Comparison of ENCODE assay signal across 1 cellular context in genomic region chr16:84819644-84820304, GRCh38.
TF ChIP-seq lines count a peak whose summit lies in the region.

CRISPLD2 (plus strand) TSS chr16:84819985; CDS start chr16:84838496, 18,511 bp downstream.

TF ChIP-seq in HepG2, 621 proteins besides CTCF, POLR2A, EP300 and RAD21 (continued from another document and continues in another):
- TF ChIP-seq ZBTB14 (CRISPR knock-in tag; IDR thresholded peaks at IDR 0.05) (no peak), HINFP (CRISPR knock-in tag; IDR thresholded peaks at IDR 0.05; ENCODE audit: low read depth) (no peak), POLR2AphosphoS2 (IDR thresholded peaks at IDR 0.05; ENCODE audit: low read depth, low read length) (no peak), THAP9 (CRISPR knock-in tag; IDR thresholded peaks at IDR 0.05; ENCODE audit: borderline replicate concordance) (peak; percentile 25; the same call in 1 of the 2 replicates), KLF12 (CRISPR knock-in tag; IDR thresholded peaks at IDR 0.05; ENCODE audit: borderline replicate concordance) (no peak), PHB2 (IDR thresholded peaks at IDR 0.05; ENCODE audit: partially characterized antibody) (no peak), TBP (CRISPR knock-in tag; IDR thresholded peaks at IDR 0.05) (no peak), HOXA3 (CRISPR knock-in tag; IDR thresholded peaks at IDR 0.05) (no peak; the same call in 1 of the 2 replicates), ZKSCAN5 (CRISPR knock-in tag; IDR thresholded peaks at IDR 0.05) (no peak), HHEX (CRISPR knock-in tag; IDR thresholded peaks at IDR 0.05) (no peak), KLF16 (CRISPR knock-in tag; IDR thresholded peaks at IDR 0.05) (peak in 1 of 2 experiments; percentile 50; a peak in 1 of 4 replicates), HMGXB3 (CRISPR knock-in tag; IDR thresholded peaks at IDR 0.05; ENCODE audit: borderline replicate concordance) (no peak), ZNF660 (CRISPR knock-in tag; IDR thresholded peaks at IDR 0.05; ENCODE audit: borderline replicate concordance, low read depth) (no peak), ATF7 (IDR thresholded peaks at IDR 0.05) (no peak), ATF7 (CRISPR knock-in tag; IDR thresholded peaks at IDR 0.05) (peak; percentile 24; the same call in 1 of the 2 replicates), ZNF33B (CRISPR knock-in tag; IDR thresholded peaks at IDR 0.05) (no peak), ZNF639 (CRISPR knock-in tag; conservative IDR thresholded peaks at IDR 0.05) (no peak), TOPORS (CRISPR knock-in tag; IDR thresholded peaks at IDR 0.05) (0 out of 2 replicates have a peak, but pooled peaks have one; percentile 21), SRSF9 (IDR thresholded peaks at IDR 0.05; ENCODE audit: borderline replicate concordance, insufficient read depth, low read depth, low read length, poor library complexity, severe bottlenecking) (no peak), ZNF724P (CRISPR knock-in tag; IDR thresholded peaks at IDR 0.05; ENCODE audit: borderline replicate concordance) (peak; percentile 63; the same call in 1 of the 2 replicates), AHR (CRISPR knock-in tag; IDR thresholded peaks at IDR 0.05) (0 out of 2 replicates have a peak, but pooled peaks have one; percentile 19), ZFP37 (CRISPR knock-in tag; IDR thresholded peaks at IDR 0.05; ENCODE audit: borderline replicate concordance) (no peak), ZNF709 (CRISPR knock-in tag; IDR thresholded peaks at IDR 0.05) (0 out of 2 replicates have a peak, but pooled peaks have one; percentile 70), TP53 (CRISPR knock-in tag; conservative IDR thresholded peaks at IDR 0.05) (no peak), RORA (CRISPR knock-in tag; IDR thresholded peaks at IDR 0.05) (no peak), FOXK2 (IDR thresholded peaks at IDR 0.05) (no peak), ZNF253 (CRISPR knock-in tag; IDR thresholded peaks at IDR 0.05; ENCODE audit: borderline replicate concordance) (no peak), MAFF (IDR thresholded peaks at IDR 0.05; ENCODE audit: low read depth, low read length) (no peak), ZNF747 (CRISPR knock-in tag; IDR thresholded peaks at IDR 0.05; ENCODE audit: borderline replicate concordance) (peak; percentile 47; the same call in 1 of the 2 replicates), TAF1 (CRISPR knock-in tag; IDR thresholded peaks at IDR 0.05) (peak; percentile 67; the same call in 1 of the 2 replicates), STAT6 (CRISPR knock-in tag; IDR thresholded peaks at IDR 0.05; ENCODE audit: borderline replicate concordance) (no peak), GPN1 (CRISPR knock-in tag; IDR thresholded peaks at IDR 0.05; ENCODE audit: borderline replicate concordance) (no peak)
- TF ChIP-seq, protein P1, sequence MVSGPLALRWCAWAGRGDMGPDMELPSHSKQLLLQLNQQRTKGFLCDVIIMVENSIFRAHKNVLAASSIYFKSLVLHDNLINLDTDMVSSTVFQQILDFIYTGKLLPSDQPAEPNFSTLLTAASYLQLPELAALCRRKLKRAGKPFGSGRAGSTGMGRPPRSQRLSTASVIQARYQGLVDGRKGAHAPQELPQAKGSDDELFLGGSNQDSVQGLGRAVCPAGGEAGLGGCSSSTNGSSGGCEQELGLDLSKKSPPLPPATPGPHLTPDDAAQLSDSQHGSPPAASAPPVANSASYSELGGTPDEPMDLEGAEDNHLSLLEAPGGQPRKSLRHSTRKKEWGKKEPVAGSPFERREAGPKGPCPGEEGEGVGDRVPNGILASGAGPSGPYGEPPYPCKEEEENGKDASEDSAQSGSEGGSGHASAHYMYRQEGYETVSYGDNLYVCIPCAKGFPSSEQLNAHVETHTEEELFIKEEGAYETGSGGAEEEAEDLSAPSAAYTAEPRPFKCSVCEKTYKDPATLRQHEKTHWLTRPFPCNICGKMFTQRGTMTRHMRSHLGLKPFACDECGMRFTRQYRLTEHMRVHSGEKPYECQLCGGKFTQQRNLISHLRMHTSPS (CRISPR knock-in tag; IDR thresholded peaks at IDR 0.05; ENCODE audit: low read depth), result peak; percentile 13; the same call in 1 of the 2 replicates
- TF ChIP-seq, protein P2, sequence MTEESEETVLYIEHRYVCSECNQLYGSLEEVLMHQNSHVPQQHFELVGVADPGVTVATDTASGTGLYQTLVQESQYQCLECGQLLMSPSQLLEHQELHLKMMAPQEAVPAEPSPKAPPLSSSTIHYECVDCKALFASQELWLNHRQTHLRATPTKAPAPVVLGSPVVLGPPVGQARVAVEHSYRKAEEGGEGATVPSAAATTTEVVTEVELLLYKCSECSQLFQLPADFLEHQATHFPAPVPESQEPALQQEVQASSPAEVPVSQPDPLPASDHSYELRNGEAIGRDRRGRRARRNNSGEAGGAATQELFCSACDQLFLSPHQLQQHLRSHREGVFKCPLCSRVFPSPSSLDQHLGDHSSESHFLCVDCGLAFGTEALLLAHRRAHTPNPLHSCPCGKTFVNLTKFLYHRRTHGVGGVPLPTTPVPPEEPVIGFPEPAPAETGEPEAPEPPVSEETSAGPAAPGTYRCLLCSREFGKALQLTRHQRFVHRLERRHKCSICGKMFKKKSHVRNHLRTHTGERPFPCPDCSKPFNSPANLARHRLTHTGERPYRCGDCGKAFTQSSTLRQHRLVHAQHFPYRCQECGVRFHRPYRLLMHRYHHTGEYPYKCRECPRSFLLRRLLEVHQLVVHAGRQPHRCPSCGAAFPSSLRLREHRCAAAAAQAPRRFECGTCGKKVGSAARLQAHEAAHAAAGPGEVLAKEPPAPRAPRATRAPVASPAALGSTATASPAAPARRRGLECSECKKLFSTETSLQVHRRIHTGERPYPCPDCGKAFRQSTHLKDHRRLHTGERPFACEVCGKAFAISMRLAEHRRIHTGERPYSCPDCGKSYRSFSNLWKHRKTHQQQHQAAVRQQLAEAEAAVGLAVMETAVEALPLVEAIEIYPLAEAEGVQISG (CRISPR knock-in tag; IDR thresholded peaks at IDR 0.05), result peak; percentile 38; the same call in 1 of the 2 replicates
- TF ChIP-seq, protein P3, sequence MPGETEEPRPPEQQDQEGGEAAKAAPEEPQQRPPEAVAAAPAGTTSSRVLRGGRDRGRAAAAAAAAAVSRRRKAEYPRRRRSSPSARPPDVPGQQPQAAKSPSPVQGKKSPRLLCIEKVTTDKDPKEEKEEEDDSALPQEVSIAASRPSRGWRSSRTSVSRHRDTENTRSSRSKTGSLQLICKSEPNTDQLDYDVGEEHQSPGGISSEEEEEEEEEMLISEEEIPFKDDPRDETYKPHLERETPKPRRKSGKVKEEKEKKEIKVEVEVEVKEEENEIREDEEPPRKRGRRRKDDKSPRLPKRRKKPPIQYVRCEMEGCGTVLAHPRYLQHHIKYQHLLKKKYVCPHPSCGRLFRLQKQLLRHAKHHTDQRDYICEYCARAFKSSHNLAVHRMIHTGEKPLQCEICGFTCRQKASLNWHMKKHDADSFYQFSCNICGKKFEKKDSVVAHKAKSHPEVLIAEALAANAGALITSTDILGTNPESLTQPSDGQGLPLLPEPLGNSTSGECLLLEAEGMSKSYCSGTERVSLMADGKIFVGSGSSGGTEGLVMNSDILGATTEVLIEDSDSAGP (CRISPR knock-in tag; IDR thresholded peaks at IDR 0.05; ENCODE audit: borderline replicate concordance), result peak; percentile 56; the same call in 1 of the 2 replicates
- TF ChIP-seq, protein P4, sequence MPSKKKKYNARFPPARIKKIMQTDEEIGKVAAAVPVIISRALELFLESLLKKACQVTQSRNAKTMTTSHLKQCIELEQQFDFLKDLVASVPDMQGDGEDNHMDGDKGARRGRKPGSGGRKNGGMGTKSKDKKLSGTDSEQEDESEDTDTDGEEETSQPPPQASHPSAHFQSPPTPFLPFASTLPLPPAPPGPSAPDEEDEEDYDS (CRISPR knock-in tag; IDR thresholded peaks at IDR 0.05), result peak; percentile 98
